In the genomic region with DNA sequence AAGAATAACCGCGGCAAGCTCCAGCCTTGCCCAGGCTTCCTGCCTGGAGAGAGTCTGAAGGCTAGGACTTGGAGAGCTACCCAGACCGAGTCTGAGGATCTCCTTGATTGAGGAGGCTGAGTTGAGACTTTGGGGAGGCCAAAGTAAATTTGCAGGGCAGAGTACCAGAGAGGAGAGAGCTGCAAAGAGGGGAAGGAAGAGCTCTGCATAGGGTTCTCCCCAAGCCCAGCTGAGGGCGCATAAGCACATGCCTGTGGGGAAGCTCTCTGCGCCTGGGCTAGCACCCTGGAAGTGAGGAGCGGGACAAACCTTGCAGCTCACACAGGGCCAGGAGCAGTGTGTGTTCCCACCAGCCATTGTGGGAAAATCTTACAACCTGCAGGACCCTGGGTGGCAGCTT, we compare ENCODE assay signal across 12 cellular contexts. TPM values are rescaled to one million over a fixed set of nuclear protein-coding genes. Genes with fewer than 3 reads are reported as not detected.
DNase-seq lines count a peak whose midpoint lies in the region; ATAC-seq, FAIRE-seq and TF ChIP-seq lines count a peak whose summit lies in the region.
"Had no signal": no experiment of that assay in that cellular context is flagged by ENCODE, and none has a peak within 500 bp of the region (broad histone marks: within the 10 kb centered on the region; RNA-seq: fewer than 3 reads in every experiment).

No MANE protein-coding gene starts in this region.

- H3K27me3 ChIP-seq in SK-N-SH (ENCODE audit: insufficient read depth) (no peaks in the 10 kb centered on the region), Karpas-422 (ENCODE audit: low read length) (no peaks in the 10 kb centered on the region), H1 (replicated peaks in 1 of 4; ENCODE audit: control insufficient read depth in 3 of 4, extremely low read depth in 1 of 4, insufficient read depth in 3 of 4, low read length in 3 of 4) (no peaks in the 10 kb centered on the region), neutrophil (no peaks in the 10 kb centered on the region), small intestine (ENCODE audit: control insufficient read depth in 2 of 2, insufficient read depth in 2 of 2, low read length in 2 of 2) (no peaks in the 10 kb centered on the region)
- H3K27me3 ChIP-seq: esophagus muscularis mucosa had no signal

- no peak for TF ChIP-seq POLR2A in H1 (IDR thresholded peaks at IDR 0.05; ENCODE audit: control extremely low read depth in 1 of 2, low read depth in 2 of 2, low read length in 2 of 2)

- H4K20me1 ChIP-seq in SK-N-SH (ENCODE audit: insufficient read depth) (peaks cover 100% of the 10 kb centered on the region), Karpas-422 (ENCODE audit: insufficient read depth, low read depth, low read length) (0 out of 2 replicates have a peak, but pooled peaks cover 5% of the 10 kb centered on the region), H1 (replicated peaks in 1 of 2; ENCODE audit: control insufficient read depth in 1 of 2, insufficient read depth in 2 of 2, low read length in 2 of 2) (peaks cover 11 to 12% of the 10 kb centered on the region in 2 experiments)

- no peak overlapping the region for H3K23ac ChIP-seq in H1 (ENCODE audit: insufficient read length)

- H2BK12ac ChIP-seq in H1 (ENCODE audit: low read depth, low read length), result 0 out of 2 replicates have a peak overlapping the region, but pooled peaks have one; percentile 2

- ATAC-seq in SK-N-SH treated with all-trans-retinoic acid at 6 μM for 48 hours (peak; percentile 21; the same call in 2 of the 3 replicates), GM19463 (IDR thresholded peaks at IDR 0.05; ENCODE audit: unreplicated experiment) (no peak)

- peaks cover 29% of the 10 kb centered on the region for H3K79me1 ChIP-seq in H1 (ENCODE audit: low read depth, low read length)

- no peak overlapping the region for H2BK20ac ChIP-seq in H1 (ENCODE audit: low read length)

- H3K9me3 ChIP-seq in SK-N-SH, result no peaks in the 10 kb centered on the region
- no peaks in the 10 kb centered on the region for H3K9me3 ChIP-seq in Karpas-422 (ENCODE audit: low read length)
- H3K9me3 ChIP-seq in H1 (ENCODE audit: insufficient read depth in 2 of 2, low read depth in 1 of 2, low read length in 1 of 2), result no peaks in the 10 kb centered on the region
- H3K9me3 ChIP-seq in neutrophil, result no peaks in the 10 kb centered on the region
- H3K9me3 ChIP-seq in small intestine (ENCODE audit: control insufficient read depth, low read depth), result no peaks in the 10 kb centered on the region
- H3K9me3 ChIP-seq: esophagus muscularis mucosa had no signal

- peak overlapping the region; percentile 36; the same call in 1 of the 2 replicates for H3K18ac ChIP-seq in H1 (ENCODE audit: extremely low read depth, low read length)

- no peak overlapping the region for H3K14ac ChIP-seq in H1 (ENCODE audit: insufficient read length)

- H3K36me3 ChIP-seq in SK-N-SH (replicated peaks in 1 of 2; ENCODE audit: control insufficient read depth in 1 of 2, insufficient read depth in 2 of 2, low read length in 1 of 2), result no peaks in the 10 kb centered on the region
- no peaks in the 10 kb centered on the region for H3K36me3 ChIP-seq in Karpas-422 (ENCODE audit: insufficient read depth, low read length)
- no peaks in the 10 kb centered on the region for H3K36me3 ChIP-seq in H1 (ENCODE audit: control insufficient read depth in 2 of 4, insufficient read depth in 4 of 4, low read length in 3 of 4)
- peaks cover 7% of the 10 kb centered on the region for H3K36me3 ChIP-seq in neutrophil
- H3K36me3 ChIP-seq in small intestine (ENCODE audit: control insufficient read depth in 2 of 2, insufficient read depth in 2 of 2, low read length in 2 of 2), result peaks cover 0 to 4% of the 10 kb centered on the region in 2 donors

- peak overlapping the region; percentile 53; the same call in 1 of the 2 replicates for H2BK5ac ChIP-seq in H1 (ENCODE audit: low read depth, low read length)

- H3K79me2 ChIP-seq in SK-N-SH (ENCODE audit: insufficient read depth) (peaks cover 100% of the 10 kb centered on the region), Karpas-422 (ENCODE audit: low read length) (peaks cover 97% of the 10 kb centered on the region), H1 (ENCODE audit: control insufficient read depth in 1 of 2, insufficient read depth in 2 of 2, low read length in 2 of 2) (peaks cover 7 to 87% of the 10 kb centered on the region in 2 experiments; a peak in 3 of 4 replicates)

- H4K5ac ChIP-seq in H1 (ENCODE audit: insufficient read length, low read depth, low read length), result no peak overlapping the region

- H3K56ac ChIP-seq in H1 (replicated peaks; ENCODE audit: insufficient read length, low read depth, low read length), result no peak overlapping the region

- H3K9me2 ChIP-seq in SK-N-SH (no peaks in the 10 kb centered on the region), Karpas-422 (replicated peaks; ENCODE audit: insufficient read depth, low read length) (no peaks in the 10 kb centered on the region)

- CTCF ChIA-PET in SK-N-SH (lab: Yijun Ruan, JAX), result interaction anchor here (1.1 to 1.3 kb wide), 2 partner anchors 9 to 11 kb away, joined by 3 read pairs; no protein-coding TSS in a partner anchor
- CTCF ChIA-PET in H1 (lab: Charles Lee; ENCODE audit: partially characterized antibody), result interaction anchor here (0.7 to 1.6 kb wide), 6 partner anchors 12 to 90 kb away, joined by 3 to 4 read pairs (median 3); no protein-coding TSS in a partner anchor

- TF ChIP-seq CTCF in SK-N-SH (IDR thresholded peaks at IDR 0.05), result no peak
- TF ChIP-seq CTCF in H1 (IDR thresholded peaks at IDR 0.05; ENCODE audit: control extremely low read depth in 1 of 3, insufficient read depth in 1 of 3, low read depth in 1 of 3, low read length in 3 of 3), result peak in 2 of 3 experiments; percentile 11 to 25; a peak in 2 of 4 replicates
- TF ChIP-seq CTCF in neutrophil (IDR thresholded peaks at IDR 0.05), result no peak

- DNase-seq in SK-N-SH (no peak), Karpas-422 (no peak), H1 (ENCODE audit: low read depth in 1 of 2, low spot score in 2 of 2) (no peak), AG20443 (ENCODE audit: low spot score) (no peak), small intestine (no peak)
- DNase-seq: NCI-H2171 treated with DMSO at 0.1 percent for 48 hours, trophoblast cell had no signal

- H2AK5ac ChIP-seq in H1 (ENCODE audit: low read depth, low read length), result peak overlapping the region; percentile 94; the same call in 1 of the 2 replicates

- no peak for TF ChIP-seq EP300 in SK-N-SH (IDR thresholded peaks at IDR 0.05; ENCODE audit: borderline replicate concordance in 1 of 2, low read depth in 1 of 2, low read length in 1 of 2)
- no peak for TF ChIP-seq EP300 in H1 (IDR thresholded peaks at IDR 0.05; ENCODE audit: borderline replicate concordance in 1 of 2, low read depth in 2 of 2, low read length in 2 of 2)

- no peak overlapping the region for H4K91ac ChIP-seq in H1 (replicated peaks; ENCODE audit: insufficient read length, low read length)

- H2AFZ ChIP-seq in SK-N-SH (ENCODE audit: low read depth) (no peak overlapping the region), Karpas-422 (ENCODE audit: low read length) (no peak overlapping the region), H1 (ENCODE audit: low read length) (no peak overlapping the region)

- WGBS in SK-N-SH (ENCODE audit: low lambda C conversion rate), result 92% methylated on average over 5 of the region's 6 CpGs
- 72% methylated on average over 6 of the region's 6 CpGs; no CpG with 5 or more reads in 1 of the 2 experiments for WGBS in H1 (ENCODE audit: extremely low coverage in 1 of 2, insufficient coverage in 1 of 2, insufficient read length in 1 of 2, insufficient replicate concordance in 2 of 2, low coverage in 1 of 2, low lambda C conversion rate in 2 of 2, missing lambda C conversion rate in 1 of 2), 2 experiments
- 82 to 83% (median 82%) methylated on average over 6 of the region's 6 CpGs for WGBS in small intestine, 3 donors

- no peak overlapping the region for H2BK120ac ChIP-seq in H1 (replicated peaks; ENCODE audit: low read depth, low read length)

- H2BK15ac ChIP-seq in H1 (ENCODE audit: low read length), result peak overlapping the region; percentile 25; the same call in 1 of the 2 replicates

- H3F3A ChIP-seq in SK-N-SH (replicated peaks; ENCODE audit: insufficient read depth), result peaks cover 4% of the 10 kb centered on the region

- H3K4me3 ChIP-seq in SK-N-SH (ENCODE audit: low read depth in 2 of 2, low read length in 1 of 2), result no peak overlapping the region
- H3K4me3 ChIP-seq in Karpas-422 (ENCODE audit: low read length), result no peak overlapping the region
- peak overlapping the region in 1 of 4 experiments; percentile 0; a peak in 1 of 8 replicates for H3K4me3 ChIP-seq in H1 (ENCODE audit: extremely low read depth in 1 of 4, insufficient read depth in 2 of 4, low read depth in 3 of 4, low read length in 4 of 4)
- no peak overlapping the region for H3K4me3 ChIP-seq in neutrophil (ENCODE audit: low read depth in 1 of 2, low read length in 1 of 2)
- no peak overlapping the region for H3K4me3 ChIP-seq in small intestine (ENCODE audit: low read depth in 1 of 2, low read length in 2 of 2)
- H3K4me3 ChIP-seq: esophagus muscularis mucosa had no signal

- no peaks in the 10 kb centered on the region for H3K23me2 ChIP-seq in H1 (ENCODE audit: low read depth, low read length)

- FAIRE-seq in H1 (lab: Jason Lieb, UNC) (peak; percentile 13), small intestine (lab: Jason Lieb, UNC) (no peak)
- FAIRE-seq: A204.1 had no signal

- no peak overlapping the region for H3K9ac ChIP-seq in SK-N-SH
- no peak overlapping the region for H3K9ac ChIP-seq in Karpas-422 (ENCODE audit: low read length)
- no peak overlapping the region for H3K9ac ChIP-seq in H1 (replicated peaks in 1 of 4; ENCODE audit: extremely low read depth in 1 of 4, low read depth in 3 of 4, low read length in 3 of 4)

- no peak overlapping the region for H3K4me2 ChIP-seq in SK-N-SH
- H3K4me2 ChIP-seq in Karpas-422 (ENCODE audit: low read depth, low read length, poor library complexity, severe bottlenecking), result no peak overlapping the region
- H3K4me2 ChIP-seq in H1 (ENCODE audit: insufficient read depth in 1 of 2, low read depth in 2 of 2, low read length in 2 of 2), result 0 out of 4 replicates have a peak overlapping the region, but pooled peaks of 1 of the 2 experiments have one; percentile 3

- H3K4me1 ChIP-seq in SK-N-SH (ENCODE audit: control insufficient read depth in 1 of 2, insufficient read depth in 2 of 2, low read depth in 1 of 2, low read length in 1 of 2) (peaks cover 5 to 64% of the 10 kb centered on the region in 2 experiments; a peak in 2 of 4 replicates), Karpas-422 (ENCODE audit: low read length) (peaks cover 70% of the 10 kb centered on the region), H1 (replicated peaks in 1 of 4; ENCODE audit: control insufficient read depth in 3 of 4, insufficient read depth in 4 of 4, low read length in 3 of 4) (peaks cover 11 to 38% (median 19%) of the 10 kb centered on the region in 4 experiments), neutrophil (ENCODE audit: control insufficient read depth in 1 of 2, insufficient read depth in 1 of 2, low read depth in 1 of 2, low read length in 1 of 2) (peaks cover 37 to 38% of the 10 kb centered on the region in 2 experiments), small intestine (ENCODE audit: control insufficient read depth in 2 of 2, insufficient read depth in 1 of 2, low read depth in 1 of 2, low read length in 1 of 2) (peaks cover 0 to 12% of the 10 kb centered on the region in 2 donors)

- peak overlapping the region in 1 of 2 experiments; percentile 72; a peak in 2 of 4 replicates for H3K27ac ChIP-seq in SK-N-SH (ENCODE audit: low read depth in 2 of 2, low read length in 1 of 2)
- peak overlapping the region; percentile 52 for H3K27ac ChIP-seq in Karpas-422 (ENCODE audit: low read length)
- no peak overlapping the region for H3K27ac ChIP-seq in H1 (ENCODE audit: low read depth, low read length)
- H3K27ac ChIP-seq in neutrophil, result peak overlapping the region; percentile 43
- no peak overlapping the region for H3K27ac ChIP-seq in small intestine (ENCODE audit: low read depth in 1 of 2, low read length in 1 of 2)

- no peak overlapping the region; the same call in 1 of the 2 replicates for H4K8ac ChIP-seq in H1 (ENCODE audit: extremely low read depth, insufficient read depth, low read length)

- no peak overlapping the region for H3K4ac ChIP-seq in H1 (replicated peaks; ENCODE audit: insufficient read length, low read depth, low read length)

- no peak for TF ChIP-seq RAD21 in SK-N-SH (IDR thresholded peaks at IDR 0.05; ENCODE audit: low read length)
- peak; percentile 25 to 28; a peak in 2 of 4 replicates for TF ChIP-seq RAD21 in H1 (IDR thresholded peaks at IDR 0.05 in 1 of 2, conservative IDR thresholded peaks at IDR 0.05 in 1 of 2; ENCODE audit: low read depth in 2 of 2, low read length in 2 of 2)

- POLR2A ChIA-PET in SK-N-SH (lab: Yijun Ruan, JAX) (no interaction called here), H1 (lab: Charles Lee; ENCODE audit: partially characterized antibody) (interaction anchor here (0.7 kb wide), 2 partner anchors 55 to 205 kb away, joined by 3 to 4 read pairs; no protein-coding TSS in a partner anchor)

RNA-seq across cellular contexts. Expression of gene FAM193A, which starts 56.1 kb away (rescaled TPM):
- polyA plus RNA-seq in SK-N-SH (2012; rRNA removed), result 7.0 and 9.2 TPM in 2 replicates
- 6.3 and 7.8 TPM in 2 replicates for polyA plus RNA-seq in SK-N-SH (2012; cell fraction: cytosol; rRNA removed)
- 28.8 and 33.4 TPM in 2 replicates for polyA plus RNA-seq in SK-N-SH (2012; cell fraction: nucleus; rRNA removed)
- 28.0 and 38.8 TPM in 2 replicates for total RNA-seq in Karpas-422 (2014; rRNA removed; shearing (Covaris generic); ENCODE audit: low replicate concordance)
- total RNA-seq in H1 (2021; fragmentation: NEBNext Ultra II Directional; extraction: Animal tissue kit (Norgen Biotek cat#: 25700)), result 26.2 and 27.2 TPM in 2 replicates
- polyA plus RNA-seq in H1 (2011; rRNA removed), result 8.7 and 12.5 TPM in 2 replicates
- 7.3 TPM for polyA plus RNA-seq in H1 (2011; cell fraction: cytosol; rRNA removed)
- polyA plus RNA-seq in H1 (2011; cell fraction: nucleus; rRNA removed), result 20.6 TPM
- polyA plus RNA-seq in H1 (2012, experiment 1 of 2), result 16.4 to 18.6 TPM (median 17.4 TPM) in 4 replicates
- 6.2 TPM for polyA plus RNA-seq in H1 (2012, experiment 2 of 2)
- polyA plus RNA-seq in H1 (2013, experiment 1 of 2), result 11.8 TPM
- 11.5 TPM for polyA plus RNA-seq in H1 (2013, experiment 2 of 2)
- 17.7 and 19.2 TPM in 2 replicates for polyA minus RNA-seq in H1 (2011; rRNA and poly(A)+ RNA removed)
- 21.1 TPM for polyA minus RNA-seq in H1 (2011; cell fraction: cytosol; rRNA and poly(A)+ RNA removed)
- 28.0 TPM for polyA minus RNA-seq in H1 (2011; cell fraction: nucleus; rRNA and poly(A)+ RNA removed)
- polyA plus RNA-seq in small intestine, result 10 to 100 TPM in 2 of 3 donors, 1 to 10 TPM in 1; 10.0 to 13.6 (median 12.1) TPM

Comparison
In these comparisons a context has a peak if more than half of its experiments do, and no peak if none do; other contexts are left out.
1. H3K27ac ChIP-seq: peak in Karpas-422 (single experiment) and neutrophil (single experiment); none in H1 (single experiment) and small intestine (0 of 2).
2. CTCF ChIP-seq: peak in H1 (2 of 3); none in SK-N-SH (single experiment) and neutrophil (single experiment).